In genomic region chr4:177356191-177356590, GRCh38 we compare ENCODE assay signal across 19 cellular contexts. TPM values are rescaled to one million over a fixed set of nuclear protein-coding genes. Genes with fewer than 3 reads are reported as not detected.
"Had no signal": no experiment of that assay in that cellular context is flagged by ENCODE, and none has a peak within 500 bp of the region (broad histone marks: within the 10 kb centered on the region; RNA-seq: fewer than 3 reads in every experiment).

No MANE protein-coding gene starts in this region.

- H3K4me1 ChIP-seq: adrenal gland, colonic mucosa, gastroesophageal sphincter, heart right ventricle, pancreas, thyroid gland had no signal

- H3K36me3 ChIP-seq: adrenal gland, colonic mucosa, gastroesophageal sphincter, heart right ventricle, pancreas, thyroid gland had no signal

- H3K27ac ChIP-seq: adrenal gland, colonic mucosa, gastroesophageal sphincter, heart right ventricle, pancreas, thyroid gland had no signal

- FAIRE-seq: pancreas, TTC549 had no signal

- H3K27ac Mint-ChIP-seq: activated B cell treated with CpG ODN at 0.5 μM for 24 hours; activated CD8-positive, alpha-beta T cell treated with anti-CD3 and anti-CD28 coated beads for 36 hours; activated naive CD4-positive, alpha-beta T cell treated with anti-CD3 and anti-CD28 coated beads, Interleukin-2, amount 50 U/mL, for 24 hours; naive B cell had no signal

- DNase-seq: activated B cell treated with CpG ODN at 0.5 μM for 24 hours; activated CD4-positive, alpha-beta T cell treated with anti-CD3 and anti-CD28 coated beads for 48 hours; activated CD8-positive, alpha-beta T cell treated with anti-CD3 and anti-CD28 coated beads for 36 hours; activated effector memory CD4-positive, alpha-beta T cell treated with Interleukin-2 at 50 U/mL for 16 hours; activated T-cell treated with anti-CD3 and anti-CD28 coated beads, Interleukin-2, amount 50 U/mL, for 4 hours; adrenal gland; central memory CD4-positive, alpha-beta T cell; colonic mucosa; heart right ventricle; naive B cell; pancreas; stimulated activated CD4-positive, alpha-beta T cell treated with anti-CD3 and anti-CD28 coated beads, Interleukin-1b, Interleukin-23, amount 100 ng/mL, for 48 hours; T-helper 2 cell; thyroid gland had no signal

- ATAC-seq: activated CD8-positive, alpha-beta T cell treated with anti-CD3 and anti-CD28 coated beads for 36 hours; activated T-cell treated with anti-CD3 and anti-CD28 coated beads, Interleukin-2, amount 50 U/mL, for 4 hours; gastroesophageal sphincter; heart right ventricle; left lobe of liver; pancreas had no signal

- H3K36me3 Mint-ChIP-seq: activated naive CD4-positive, alpha-beta T cell treated with anti-CD3 and anti-CD28 coated beads, Interleukin-2, amount 50 U/mL, for 24 hours; naive B cell had no signal

- H3K9me3 ChIP-seq: adrenal gland, colonic mucosa, gastroesophageal sphincter, heart right ventricle, pancreas, thyroid gland had no signal

- H3K4me1 Mint-ChIP-seq: activated B cell treated with CpG ODN at 0.5 μM for 24 hours; activated naive CD4-positive, alpha-beta T cell treated with anti-CD3 and anti-CD28 coated beads, Interleukin-2, amount 50 U/mL, for 24 hours; naive B cell had no signal

- H3K27me3 Mint-ChIP-seq: activated B cell treated with CpG ODN at 0.5 μM for 24 hours; activated CD8-positive, alpha-beta T cell treated with anti-CD3 and anti-CD28 coated beads for 36 hours; naive B cell had no signal

- H3K9me3 Mint-ChIP-seq: activated B cell treated with CpG ODN at 0.5 μM for 24 hours; activated CD8-positive, alpha-beta T cell treated with anti-CD3 and anti-CD28 coated beads for 36 hours; activated naive CD4-positive, alpha-beta T cell treated with anti-CD3 and anti-CD28 coated beads, Interleukin-2, amount 50 U/mL, for 24 hours; activated T-cell treated with anti-CD3 and anti-CD28 coated beads, Interleukin-2, amount 50 U/mL, for 4 hours; naive B cell had no signal

- H3K27me3 ChIP-seq: adrenal gland, colonic mucosa, gastroesophageal sphincter, heart right ventricle, pancreas, thyroid gland had no signal

- H3K4me3 ChIP-seq: adrenal gland, colonic mucosa, gastroesophageal sphincter, heart right ventricle, pancreas, thyroid gland had no signal

- H3K4me3 Mint-ChIP-seq: activated B cell treated with CpG ODN at 0.5 μM for 24 hours; activated CD8-positive, alpha-beta T cell treated with anti-CD3 and anti-CD28 coated beads for 36 hours; activated naive CD4-positive, alpha-beta T cell treated with anti-CD3 and anti-CD28 coated beads, Interleukin-2, amount 50 U/mL, for 24 hours; activated T-cell treated with anti-CD3 and anti-CD28 coated beads, Interleukin-2, amount 50 U/mL, for 4 hours; naive B cell had no signal

RNA-seq across cellular contexts. Expression of gene NEIL3, which starts 46.5 kb away (rescaled TPM):
- polyA plus RNA-seq: pancreas, urinary bladder had no signal
